ENCODE assay signal across 9 cellular contexts in genomic region chr5:142327111-142327842, GRCh38. TPM values are rescaled to one million over a fixed set of nuclear protein-coding genes. Genes with fewer than 3 reads are reported as not detected.
DNase-seq lines count a peak whose midpoint lies in the region; FAIRE-seq and TF ChIP-seq lines count a peak whose summit lies in the region.
"Had no signal": no experiment of that assay in that cellular context is flagged by ENCODE, and none has a peak within 500 bp of the region (broad histone marks: within the 10 kb centered on the region; RNA-seq: fewer than 3 reads in every experiment).

No MANE protein-coding gene starts in this region.

- H4K12ac ChIP-seq in trophoblast cell (ENCODE audit: low read depth, low read length), result no peak overlapping the region

- no peak overlapping the region for H2AFZ ChIP-seq in trophoblast cell (ENCODE audit: insufficient read depth, low read length, poor library complexity)

- H3K79me2 ChIP-seq in trophoblast cell (ENCODE audit: control insufficient read depth, insufficient read depth, low read length, poor library complexity), result peaks cover 20% of the 10 kb centered on the region

- peak overlapping the region; percentile 0 for H2BK12ac ChIP-seq in trophoblast cell (ENCODE audit: low read length)

- no peak for TF ChIP-seq CTCF in RWPE1 (conservative IDR thresholded peaks at IDR 0.05; ENCODE audit: low read depth)
- TF ChIP-seq CTCF in fibroblast of the aortic adventitia (IDR thresholded peaks at IDR 0.05; ENCODE audit: insufficient read depth, low read length), result peak; percentile 47

- POLR2A ChIA-PET in RWPE1 (lab: Yijun Ruan, JAX; ENCODE audit: low non-redundant PET), result interaction anchor here (0.6 to 0.7 kb wide), 2 partner anchors 579 to 1288 kb away, joined by 3 read pairs; no protein-coding TSS in a partner anchor

- H3K4me3 ChIP-seq in fibroblast of the aortic adventitia (ENCODE audit: low read depth, low read length), result no peak overlapping the region
- no peak overlapping the region for H3K4me3 ChIP-seq in trophoblast cell (ENCODE audit: low read depth, low read length)
- H3K4me3 ChIP-seq: vagina had no signal

- H2BK5ac ChIP-seq in trophoblast cell (ENCODE audit: low read depth, low read length, poor library complexity), result no peak overlapping the region

- H3K18ac ChIP-seq in trophoblast cell (ENCODE audit: low read length), result no peak overlapping the region

- H4K8ac ChIP-seq in trophoblast cell (ENCODE audit: low read depth, low read length), result no peak overlapping the region

- no peaks in the 10 kb centered on the region for H3K27me3 ChIP-seq in trophoblast cell (ENCODE audit: insufficient read depth, low read length)
- H3K27me3 ChIP-seq: vagina had no signal

- H3K27ac ChIP-seq in RWPE1, result peak overlapping the region; percentile 91
- peak overlapping the region; percentile 21 for H3K27ac ChIP-seq in trophoblast cell (ENCODE audit: low read depth, low read length)
- H3K27ac ChIP-seq: vagina had no signal

- H2AK5ac ChIP-seq in trophoblast cell (ENCODE audit: low read length), result no peak overlapping the region

- H2BK120ac ChIP-seq in trophoblast cell (ENCODE audit: insufficient read depth, low read length, poor library complexity), result no peak overlapping the region

- CTCF ChIA-PET in RWPE1 (lab: Yijun Ruan, JAX), result interaction anchor here (0.6 to 1.4 kb wide), 5 partner anchors 18 to 1606 kb away, joined by 3 to 5 read pairs (median 4); no protein-coding TSS in a partner anchor

- no peak overlapping the region for H3K23ac ChIP-seq in trophoblast cell (ENCODE audit: low read length)

- H3K4me2 ChIP-seq in trophoblast cell (ENCODE audit: low read length), result peak overlapping the region; percentile 2

- no peaks in the 10 kb centered on the region for H3K36me3 ChIP-seq in trophoblast cell (ENCODE audit: control insufficient read depth in 1 of 2, insufficient read depth in 2 of 2, low read length in 2 of 2)
- H3K36me3 ChIP-seq: vagina had no signal

- no peak overlapping the region for H3K4ac ChIP-seq in trophoblast cell (ENCODE audit: low read depth, low read length)

- H3K79me1 ChIP-seq in trophoblast cell (ENCODE audit: low read length), result peaks cover 32% of the 10 kb centered on the region

- DNase-seq in G401 (ENCODE audit: low spot score), result peak; percentile 36
- DNase-seq in RWPE1 (ENCODE audit: low spot score), result peak; percentile 65
- DNase-seq in fibroblast of the aortic adventitia (ENCODE audit: low read depth), result peak; percentile 79
- DNase-seq in trophoblast cell, result no peak
- DNase-seq in effector CD4-positive, alpha-beta T cell, result no peak
- DNase-seq in activated CD4-positive, CD25-positive, alpha-beta regulatory T cell (lab: John Stamatoyannopoulos, UW), result no peak
- DNase-seq in GOT3 (lab: John Stamatoyannopoulos, UW), result no peak
- DNase-seq in RCC 7860 (ENCODE audit: low spot score), result no peak

- no peak for FAIRE-seq in RCC 7860 (lab: Jason Lieb, UNC)

- peaks cover 32 to 44% of the 10 kb centered on the region in 2 experiments for H3K4me1 ChIP-seq in trophoblast cell (ENCODE audit: control insufficient read depth in 1 of 2, insufficient read depth in 2 of 2, low read length in 2 of 2)

- no peak overlapping the region for H3K9ac ChIP-seq in trophoblast cell (ENCODE audit: low read length)

- H3K14ac ChIP-seq in trophoblast cell (ENCODE audit: low read length), result no peak overlapping the region

- H4K91ac ChIP-seq in trophoblast cell (ENCODE audit: low read depth, low read length), result no peak overlapping the region

- in situ Hi-C loops in G401 (cut with HindIII; ENCODE audit: low sequenced_read_pairs), result no loop called here

- H3K9me3 ChIP-seq in trophoblast cell (ENCODE audit: insufficient read depth, low read depth, low read length), result no peaks in the 10 kb centered on the region
- H3K9me3 ChIP-seq: vagina had no signal

- WGBS in trophoblast cell (ENCODE audit: extremely low coverage, insufficient coverage, insufficient read length), result no CpG with 5 or more reads among the region's 9 CpGs

RNA-seq across cellular contexts. Expression of gene SPRY4, which starts 2.5 kb away (rescaled TPM):
- 6.5 and 7.9 TPM in 2 replicates for total RNA-seq in G401 (2014; rRNA removed; shearing (Covaris generic))
- 1.3 and 13.9 TPM in 2 replicates for total RNA-seq in fibroblast of the aortic adventitia (ENCODE audit: low replicate concordance)
- 39.3 and 41.0 TPM in 2 replicates for polyA plus RNA-seq in trophoblast cell (2013)

Comparison
In these comparisons a context has a peak if more than half of its experiments do, and no peak if none do; other contexts are left out.
1. DNase-seq: peak in G401 (single experiment), RWPE1 (single experiment) and fibroblast of the aortic adventitia (single experiment); none in trophoblast cell (0 of 2), effector CD4-positive, alpha-beta T cell (single experiment), activated CD4-positive, CD25-positive, alpha-beta regulatory T cell (0 of 4), GOT3 (single experiment) and RCC 7860 (single experiment).